In genomic region chr5:54090495-54091084, GRCh38 we compare ENCODE assay signal across 10 cellular contexts.
DNase-seq lines count a peak whose midpoint lies in the region; ATAC-seq, FAIRE-seq and TF ChIP-seq lines count a peak whose summit lies in the region.
"Had no signal": no experiment of that assay in that cellular context is flagged by ENCODE, and none has a peak within 500 bp of the region (broad histone marks: within the 10 kb centered on the region; RNA-seq: fewer than 3 reads in every experiment).

No MANE protein-coding gene starts in this region.

- H3K9ac ChIP-seq in H1 (replicated peaks in 1 of 4; ENCODE audit: extremely low read depth in 1 of 4, low read depth in 3 of 4, low read length in 3 of 4), result no peak overlapping the region

- H2AFZ ChIP-seq in H1 (ENCODE audit: low read length), result no peak overlapping the region

- no peak for TF ChIP-seq POLR2A in H1 (IDR thresholded peaks at IDR 0.05; ENCODE audit: control extremely low read depth in 1 of 2, low read depth in 2 of 2, low read length in 2 of 2)

- H3K79me2 ChIP-seq in H1 (ENCODE audit: control insufficient read depth in 1 of 2, insufficient read depth in 2 of 2, low read length in 2 of 2), result no peaks in the 10 kb centered on the region

- FAIRE-seq in H1 (lab: Jason Lieb, UNC), result no peak

- H3K23me2 ChIP-seq in H1 (ENCODE audit: low read depth, low read length), result peaks cover 1% of the 10 kb centered on the region; the same call in 1 of the 2 replicates

- H3K36me3 ChIP-seq in H1 (ENCODE audit: control insufficient read depth in 2 of 4, insufficient read depth in 4 of 4, low read length in 3 of 4), result no peaks in the 10 kb centered on the region

- H3K4me3 ChIP-seq in H1 (ENCODE audit: extremely low read depth in 1 of 4, insufficient read depth in 2 of 4, low read depth in 3 of 4, low read length in 4 of 4) (no peak overlapping the region), skeletal muscle cell (ENCODE audit: low read depth, low read length) (no peak overlapping the region)
- H3K4me3 ChIP-seq: SK-N-MC had no signal

- whole genome bisulfite sequencing in H1 (ENCODE audit: extremely low coverage in 1 of 2, insufficient coverage in 1 of 2, insufficient read length in 1 of 2, insufficient replicate concordance in 2 of 2, low coverage in 1 of 2, low lambda C conversion rate in 2 of 2, missing lambda C conversion rate in 1 of 2), 2 experiments, result 64% methylated on average over 1 of the region's 1 CpG; no CpG with 5 or more reads in 1 of the 2 experiments

- no peak overlapping the region for H2BK12ac ChIP-seq in H1 (ENCODE audit: low read depth, low read length)

- ATAC-seq in GM21717 (IDR thresholded peaks at IDR 0.05; ENCODE audit: unreplicated experiment) (no peak), HG03025 (IDR thresholded peaks at IDR 0.05; ENCODE audit: low FRiP score, unreplicated experiment) (no peak)

- no peak overlapping the region for H2BK120ac ChIP-seq in H1 (replicated peaks; ENCODE audit: low read depth, low read length)

- H3K56ac ChIP-seq in H1 (replicated peaks; ENCODE audit: insufficient read length, low read depth, low read length), result no peak overlapping the region

- H4K20me1 ChIP-seq in H1 (replicated peaks in 1 of 2; ENCODE audit: control insufficient read depth in 1 of 2, insufficient read depth in 2 of 2, low read length in 2 of 2), result no peaks in the 10 kb centered on the region

- no peak overlapping the region for H4K8ac ChIP-seq in H1 (ENCODE audit: extremely low read depth, insufficient read depth, low read length)

- no peak for TF ChIP-seq EP300 in H1 (IDR thresholded peaks at IDR 0.05; ENCODE audit: borderline replicate concordance in 1 of 2, low read depth in 2 of 2, low read length in 2 of 2)

- H2BK15ac ChIP-seq in H1 (ENCODE audit: low read length), result no peak overlapping the region

- no peak overlapping the region for H3K14ac ChIP-seq in H1 (ENCODE audit: insufficient read length)

- no peaks in the 10 kb centered on the region for H3K27me3 ChIP-seq in H1 (replicated peaks in 1 of 4; ENCODE audit: control insufficient read depth in 3 of 4, extremely low read depth in 1 of 4, insufficient read depth in 3 of 4, low read length in 3 of 4)

- H4K91ac ChIP-seq in H1 (replicated peaks; ENCODE audit: insufficient read length, low read length), result no peak overlapping the region

- H2BK5ac ChIP-seq in H1 (ENCODE audit: low read depth, low read length), result no peak overlapping the region

- no peak overlapping the region for H2AK5ac ChIP-seq in H1 (ENCODE audit: low read depth, low read length)

- TF ChIP-seq RAD21 in H1 (IDR thresholded peaks at IDR 0.05 in 1 of 2, conservative IDR thresholded peaks at IDR 0.05 in 1 of 2; ENCODE audit: low read depth in 2 of 2, low read length in 2 of 2), result no peak

- H3K4ac ChIP-seq in H1 (replicated peaks; ENCODE audit: insufficient read length, low read depth, low read length), result no peak overlapping the region

- POLR2A ChIA-PET in H1 (lab: Charles Lee; ENCODE audit: partially characterized antibody), result no interaction called here

- H3K23ac ChIP-seq in H1 (ENCODE audit: insufficient read length), result no peak overlapping the region

- H4K5ac ChIP-seq in H1 (ENCODE audit: insufficient read length, low read depth, low read length), result no peak overlapping the region

- CTCF ChIA-PET in H1 (lab: Charles Lee; ENCODE audit: partially characterized antibody), result interaction anchor here (1.1 kb wide), 1 partner anchor 12 kb away, joined by 5 read pairs; no protein-coding TSS in a partner anchor

- no peak overlapping the region for H3K27ac ChIP-seq in H1 (ENCODE audit: low read depth, low read length)
- H3K27ac ChIP-seq: SK-N-MC had no signal

- TF ChIP-seq CTCF in H1 (IDR thresholded peaks at IDR 0.05; ENCODE audit: control extremely low read depth in 1 of 3, insufficient read depth in 1 of 3, low read depth in 1 of 3, low read length in 3 of 3), result peak in 1 of 3 experiments; percentile 7; a peak in 1 of 4 replicates

- no peak overlapping the region for H2BK20ac ChIP-seq in H1 (ENCODE audit: low read length)

- H3K4me2 ChIP-seq in H1 (ENCODE audit: insufficient read depth in 1 of 2, low read depth in 2 of 2, low read length in 2 of 2), result no peak overlapping the region

- H3K79me1 ChIP-seq in H1 (ENCODE audit: low read depth, low read length), result no peaks in the 10 kb centered on the region

- no peaks in the 10 kb centered on the region for H3K9me3 ChIP-seq in H1 (ENCODE audit: insufficient read depth in 2 of 2, low read depth in 1 of 2, low read length in 1 of 2)

- H3K18ac ChIP-seq in H1 (ENCODE audit: extremely low read depth, low read length), result no peak overlapping the region

- DNase-seq in NCI-H2171 treated with DMSO at 0.1 percent for 48 hours (lab: John Stamatoyannopoulos, UW), result peak; percentile 64
- DNase-seq in NCI-H2171 (lab: John Stamatoyannopoulos, UW), result no peak
- peak; percentile 37 for DNase-seq in NCI-H1694 (lab: John Stamatoyannopoulos, UW)
- no peak for DNase-seq in H1 (ENCODE audit: low read depth in 1 of 2, low spot score in 2 of 2)
- peak; percentile 68 for DNase-seq in skeletal muscle cell (ENCODE audit: low read depth)
- no peak for DNase-seq in T1000 (lab: John Stamatoyannopoulos, UW)
- DNase-seq: 8988T had no signal

- H3K4me1 ChIP-seq in H1 (replicated peaks in 1 of 4; ENCODE audit: control insufficient read depth in 3 of 4, insufficient read depth in 4 of 4, low read length in 3 of 4), result peaks cover 0 to 3% (median 1%) of the 10 kb centered on the region in 4 experiments; a peak in 2 of 7 replicates

TF ChIP-seq in H1, 55 proteins besides CTCF, POLR2A, EP300 and RAD21:
- TF ChIP-seq RFX5 (IDR thresholded peaks at IDR 0.05; ENCODE audit: borderline replicate concordance, low read depth, low read length) (no peak), RBBP5 (IDR thresholded peaks at IDR 0.05; ENCODE audit: borderline replicate concordance, low read depth, low read length) (no peak), MAFK (IDR thresholded peaks at IDR 0.05; ENCODE audit: low read depth, low read length) (peak; percentile 35; the same call in 1 of the 2 replicates)

Comparison
In these comparisons a context has a peak if more than half of its experiments do, and no peak if none do; other contexts are left out.
1. DNase-seq: peak in NCI-H2171 treated with DMSO at 0.1 percent for 48 hours (single experiment), NCI-H1694 (single experiment) and skeletal muscle cell (single experiment); none in NCI-H2171 (single experiment), H1 (0 of 2) and T1000 (single experiment).